ENCODE assay signal across 8 cellular contexts in the genomic region with DNA sequence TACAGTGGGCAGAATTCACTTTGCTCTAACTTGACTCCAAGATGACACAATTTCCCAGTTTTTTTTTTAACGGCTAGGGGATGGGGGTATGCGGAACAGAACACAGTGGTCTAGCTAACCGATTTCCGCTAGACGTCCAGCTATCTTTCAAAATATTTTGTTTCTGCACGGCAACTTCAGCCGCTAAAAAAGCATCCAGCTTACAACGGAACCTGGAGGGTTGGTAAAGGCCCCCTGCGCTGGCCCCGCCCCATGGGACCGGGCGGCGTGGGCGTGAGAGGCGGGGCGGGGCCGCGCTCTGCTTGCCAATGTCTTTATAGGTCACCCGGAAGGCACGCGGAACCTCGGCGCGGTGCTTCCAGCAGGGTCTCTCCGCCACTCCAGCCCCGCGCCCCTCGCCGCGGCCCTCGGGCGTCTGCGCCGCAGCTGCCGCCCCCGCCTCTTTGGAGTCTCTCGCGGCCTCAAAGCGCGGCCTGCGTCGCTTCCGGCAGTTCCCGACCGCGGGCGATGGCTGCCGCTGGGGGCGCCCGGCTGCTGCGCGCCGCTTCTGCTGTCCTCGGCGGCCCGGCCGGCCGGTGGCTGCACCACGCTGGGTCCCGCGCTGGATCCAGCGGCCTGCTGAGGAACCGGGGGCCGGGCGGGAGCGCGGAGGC. TPM values are rescaled to one million over a fixed set of nuclear protein-coding genes. Genes with fewer than 3 reads are reported as not detected.
DNase-seq lines count a peak whose midpoint lies in the region; ATAC-seq and TF ChIP-seq lines count a peak whose summit lies in the region.

A gene with protein sequence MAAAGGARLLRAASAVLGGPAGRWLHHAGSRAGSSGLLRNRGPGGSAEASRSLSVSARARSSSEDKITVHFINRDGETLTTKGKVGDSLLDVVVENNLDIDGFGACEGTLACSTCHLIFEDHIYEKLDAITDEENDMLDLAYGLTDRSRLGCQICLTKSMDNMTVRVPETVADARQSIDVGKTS (plus strand): TSS at position 335 of the 653 bp plus-strand sequence. CDS start 173 bp downstream, at position 508.

- peak; percentile 50 to 78 (median 66) for TF ChIP-seq CTCF in right lobe of liver (IDR thresholded peaks at IDR 0.05)

- no peaks in the 10 kb centered on the region for H3K27me3 ChIP-seq in right lobe of liver

- WGBS in right lobe of liver (ENCODE audit: insufficient coverage, low coverage, low lambda C conversion rate, missing lambda C conversion rate) = 0% methylated on average over 8 of the region's 67 CpGs

- H3K9me3 ChIP-seq in right lobe of liver = no peaks in the 10 kb centered on the region

- ATAC-seq in HG03378 (IDR thresholded peaks at IDR 0.05; ENCODE audit: unreplicated experiment) (peak; percentile 76), right lobe of liver (peak; percentile 83 to 92 (median 85))

- peak within 1 kb of the TSS; percentile 74 to 89 (median 83) for H3K4me3 ChIP-seq in right lobe of liver

- no peaks in the 10 kb centered on the region for H3K36me3 ChIP-seq in right lobe of liver

- DNase-seq in C1 segment of cervical spinal cord (lab: John Stamatoyannopoulos, UW) (peak in 13 of 14 donors; percentile 58 to 90 (median 74)), NCI-H526 treated with DMSO at 0.1 percent for 48 hours (lab: John Stamatoyannopoulos, UW) (peak; percentile 96), dermis microvascular lymphatic vessel endothelial cell (ENCODE audit: low read depth in 2 of 2) (peak; percentile 83 to 84), right lobe of liver (peak; percentile 88 to 90 (median 89))
- DNase-seq in activated CD4-positive, alpha-beta T cell treated with anti-CD3 and anti-CD28 coated beads, Interleukin-2, amount 50 U/mL, for 4 hours = peak; percentile 78
- peak; percentile 88 for DNase-seq in stimulated activated CD4-positive, alpha-beta T cell treated with anti-CD3 and anti-CD28 coated beads, Interleukin-4, amount 100 ng/mL, for 4 hours

- peaks cover 0 to 35% (median 15%) of the 10 kb centered on the region in 4 donors for H3K4me1 ChIP-seq in right lobe of liver

- TF ChIP-seq POLR2A in GM19099 (IDR thresholded peaks at IDR 0.05; ENCODE audit: extremely low read depth, insufficient read length, low read depth) = peak; percentile 70
- TF ChIP-seq POLR2A in right lobe of liver (IDR thresholded peaks at IDR 0.05) = peak; percentile 85

- H3K27ac ChIP-seq in right lobe of liver = peak within 1 kb of the TSS; percentile 95 to 100 (median 97)

- intact Hi-C loops in right lobe of liver (cut with DNase I) = no loop called here

RNA-seq across cellular contexts. Expression of the gene that starts here (rescaled TPM):
- 5.9 and 8.1 TPM in 2 replicates for total RNA-seq in dermis microvascular lymphatic vessel endothelial cell
- total RNA-seq in right lobe of liver = 10 to 100 TPM; 20.6 to 42.6 (median 25.1) TPM

Comparison
In these comparisons a context has a peak if more than half of its experiments do, and no peak if none do; other contexts are left out.
1. Peak in every context shown above with its lines: DNase-seq, ATAC-seq, H3K4me3 ChIP-seq and H3K27ac ChIP-seq.